Comparison of ENCODE assay signal across 1 cellular context in the genomic region with DNA sequence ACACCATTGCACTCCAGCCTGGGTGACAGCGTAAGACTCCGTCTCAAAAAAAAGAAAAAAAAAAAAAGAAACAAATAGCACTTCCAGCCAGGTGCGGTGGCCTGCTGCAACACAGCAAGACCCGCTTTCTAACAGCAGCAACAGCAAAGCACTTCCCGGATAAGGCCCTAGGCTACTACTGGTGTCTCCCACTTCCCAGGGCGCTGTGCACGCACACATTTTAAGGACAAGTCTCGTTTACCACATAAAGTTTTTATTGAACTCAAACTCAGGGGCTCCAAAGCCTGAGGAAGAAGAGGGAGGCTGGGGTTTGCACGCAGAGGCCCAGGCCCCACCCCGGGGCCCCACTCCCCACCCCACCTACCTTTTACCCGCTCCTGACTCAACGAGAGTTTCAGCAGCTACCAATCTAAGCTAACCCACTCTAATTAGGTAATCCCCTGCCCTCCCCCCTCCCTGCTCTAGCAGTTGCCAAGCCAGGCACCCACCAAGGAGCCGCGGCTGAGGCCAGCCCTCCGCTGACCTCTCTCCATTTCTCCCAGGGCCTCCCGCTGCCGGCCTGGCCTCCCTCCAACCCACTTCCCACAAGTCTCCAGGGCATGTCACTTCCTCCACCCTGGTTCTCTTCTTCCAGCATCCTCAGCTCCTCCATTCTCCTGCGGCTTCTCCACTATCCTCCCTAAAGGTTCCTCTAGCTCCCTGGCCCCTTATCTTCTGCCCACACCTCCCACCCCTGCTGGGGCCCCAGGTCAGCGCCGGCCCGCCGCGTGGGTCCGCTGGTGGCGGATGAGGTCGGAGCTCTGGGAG.
TF ChIP-seq lines count a peak whose summit lies in the region.

No MANE protein-coding gene starts in this region.

TF ChIP-seq in HepG2, 621 proteins besides CTCF, POLR2A, EP300 and RAD21 (continues in another document):
- TF ChIP-seq SRSF1 (optimal IDR thresholded peaks at IDR 0.05; ENCODE audit: low read depth, low read length) = no peak
- no peak for TF ChIP-seq ZNF839 (CRISPR knock-in tag; IDR thresholded peaks at IDR 0.05; ENCODE audit: borderline replicate concordance)
- TF ChIP-seq SP4 (CRISPR knock-in tag; IDR thresholded peaks at IDR 0.05) = 0 out of 2 replicates have a peak, but pooled peaks have one; percentile 30
- peak; percentile 20 for TF ChIP-seq HNRNPK (IDR thresholded peaks at IDR 0.05; ENCODE audit: low read depth, low read length, poor library complexity, severe bottlenecking)
- 0 out of 2 replicates have a peak, but pooled peaks have one; percentile 61 for TF ChIP-seq SSRP1 (CRISPR knock-in tag; IDR thresholded peaks at IDR 0.05)
- TF ChIP-seq TAF1 (CRISPR knock-in tag; IDR thresholded peaks at IDR 0.05) = no peak
- TF ChIP-seq NCOA2 (CRISPR knock-in tag; IDR thresholded peaks at IDR 0.05) = no peak
- TF ChIP-seq SOX6 (IDR thresholded peaks at IDR 0.05) = no peak
- TF ChIP-seq SOX6 (CRISPR knock-in tag; IDR thresholded peaks at IDR 0.05) = no peak
- TF ChIP-seq KDM4B (CRISPR knock-in tag; IDR thresholded peaks at IDR 0.05) = no peak
- TF ChIP-seq, protein P1, sequence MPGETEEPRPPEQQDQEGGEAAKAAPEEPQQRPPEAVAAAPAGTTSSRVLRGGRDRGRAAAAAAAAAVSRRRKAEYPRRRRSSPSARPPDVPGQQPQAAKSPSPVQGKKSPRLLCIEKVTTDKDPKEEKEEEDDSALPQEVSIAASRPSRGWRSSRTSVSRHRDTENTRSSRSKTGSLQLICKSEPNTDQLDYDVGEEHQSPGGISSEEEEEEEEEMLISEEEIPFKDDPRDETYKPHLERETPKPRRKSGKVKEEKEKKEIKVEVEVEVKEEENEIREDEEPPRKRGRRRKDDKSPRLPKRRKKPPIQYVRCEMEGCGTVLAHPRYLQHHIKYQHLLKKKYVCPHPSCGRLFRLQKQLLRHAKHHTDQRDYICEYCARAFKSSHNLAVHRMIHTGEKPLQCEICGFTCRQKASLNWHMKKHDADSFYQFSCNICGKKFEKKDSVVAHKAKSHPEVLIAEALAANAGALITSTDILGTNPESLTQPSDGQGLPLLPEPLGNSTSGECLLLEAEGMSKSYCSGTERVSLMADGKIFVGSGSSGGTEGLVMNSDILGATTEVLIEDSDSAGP (CRISPR knock-in tag; IDR thresholded peaks at IDR 0.05; ENCODE audit: borderline replicate concordance) = 0 out of 2 replicates have a peak, but pooled peaks have one; percentile 17
- TF ChIP-seq, protein P2, sequence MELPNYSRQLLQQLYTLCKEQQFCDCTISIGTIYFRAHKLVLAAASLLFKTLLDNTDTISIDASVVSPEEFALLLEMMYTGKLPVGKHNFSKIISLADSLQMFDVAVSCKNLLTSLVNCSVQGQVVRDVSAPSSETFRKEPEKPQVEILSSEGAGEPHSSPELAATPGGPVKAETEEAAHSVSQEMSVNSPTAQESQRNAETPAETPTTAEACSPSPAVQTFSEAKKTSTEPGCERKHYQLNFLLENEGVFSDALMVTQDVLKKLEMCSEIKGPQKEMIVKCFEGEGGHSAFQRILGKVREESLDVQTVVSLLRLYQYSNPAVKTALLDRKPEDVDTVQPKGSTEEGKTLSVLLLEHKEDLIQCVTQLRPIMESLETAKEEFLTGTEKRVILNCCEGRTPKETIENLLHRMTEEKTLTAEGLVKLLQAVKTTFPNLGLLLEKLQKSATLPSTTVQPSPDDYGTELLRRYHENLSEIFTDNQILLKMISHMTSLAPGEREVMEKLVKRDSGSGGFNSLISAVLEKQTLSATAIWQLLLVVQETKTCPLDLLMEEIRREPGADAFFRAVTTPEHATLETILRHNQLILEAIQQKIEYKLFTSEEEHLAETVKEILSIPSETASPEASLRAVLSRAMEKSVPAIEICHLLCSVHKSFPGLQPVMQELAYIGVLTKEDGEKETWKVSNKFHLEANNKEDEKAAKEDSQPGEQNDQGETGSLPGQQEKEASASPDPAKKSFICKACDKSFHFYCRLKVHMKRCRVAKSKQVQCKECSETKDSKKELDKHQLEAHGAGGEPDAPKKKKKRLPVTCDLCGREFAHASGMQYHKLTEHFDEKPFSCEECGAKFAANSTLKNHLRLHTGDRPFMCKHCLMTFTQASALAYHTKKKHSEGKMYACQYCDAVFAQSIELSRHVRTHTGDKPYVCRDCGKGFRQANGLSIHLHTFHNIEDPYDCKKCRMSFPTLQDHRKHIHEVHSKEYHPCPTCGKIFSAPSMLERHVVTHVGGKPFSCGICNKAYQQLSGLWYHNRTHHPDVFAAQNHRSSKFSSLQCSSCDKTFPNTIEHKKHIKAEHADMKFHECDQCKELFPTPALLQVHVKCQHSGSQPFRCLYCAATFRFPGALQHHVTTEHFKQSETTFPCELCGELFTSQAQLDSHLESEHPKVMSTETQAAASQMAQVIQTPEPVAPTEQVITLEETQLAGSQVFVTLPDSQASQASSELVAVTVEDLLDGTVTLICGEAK (IDR thresholded peaks at IDR 0.05) = no peak
- TF ChIP-seq, protein P2 (CRISPR knock-in tag; IDR thresholded peaks at IDR 0.05) = peak; percentile 87; the same call in 1 of the 2 replicates
- TF ChIP-seq, protein P3, sequence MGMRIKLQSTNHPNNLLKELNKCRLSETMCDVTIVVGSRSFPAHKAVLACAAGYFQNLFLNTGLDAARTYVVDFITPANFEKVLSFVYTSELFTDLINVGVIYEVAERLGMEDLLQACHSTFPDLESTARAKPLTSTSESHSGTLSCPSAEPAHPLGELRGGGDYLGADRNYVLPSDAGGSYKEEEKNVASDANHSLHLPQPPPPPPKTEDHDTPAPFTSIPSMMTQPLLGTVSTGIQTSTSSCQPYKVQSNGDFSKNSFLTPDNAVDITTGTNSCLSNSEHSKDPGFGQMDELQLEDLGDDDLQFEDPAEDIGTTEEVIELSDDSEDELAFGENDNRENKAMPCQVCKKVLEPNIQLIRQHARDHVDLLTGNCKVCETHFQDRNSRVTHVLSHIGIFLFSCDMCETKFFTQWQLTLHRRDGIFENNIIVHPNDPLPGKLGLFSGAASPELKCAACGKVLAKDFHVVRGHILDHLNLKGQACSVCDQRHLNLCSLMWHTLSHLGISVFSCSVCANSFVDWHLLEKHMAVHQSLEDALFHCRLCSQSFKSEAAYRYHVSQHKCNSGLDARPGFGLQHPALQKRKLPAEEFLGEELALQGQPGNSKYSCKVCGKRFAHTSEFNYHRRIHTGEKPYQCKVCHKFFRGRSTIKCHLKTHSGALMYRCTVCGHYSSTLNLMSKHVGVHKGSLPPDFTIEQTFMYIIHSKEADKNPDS (CRISPR knock-in tag; IDR thresholded peaks at IDR 0.05) = no peak
- peak; percentile 48; the same call in 1 of the 2 replicates for TF ChIP-seq SPEN (CRISPR knock-in tag; IDR thresholded peaks at IDR 0.05; ENCODE audit: low read depth)
- TF ChIP-seq JARID2 (CRISPR knock-in tag; IDR thresholded peaks at IDR 0.05; ENCODE audit: insufficient replicate concordance) = no peak
- no peak for TF ChIP-seq IRF1 (CRISPR knock-in tag; IDR thresholded peaks at IDR 0.05; ENCODE audit: low read depth)
- TF ChIP-seq NFKBIZ (CRISPR knock-in tag; IDR thresholded peaks at IDR 0.05) = no peak
- no peak for TF ChIP-seq ZNF280B (CRISPR knock-in tag; IDR thresholded peaks at IDR 0.05; ENCODE audit: borderline replicate concordance)
- TF ChIP-seq GATAD2A (CRISPR knock-in tag; IDR thresholded peaks at IDR 0.05) = no peak
- no peak for TF ChIP-seq ZHX2 (IDR thresholded peaks at IDR 0.05; ENCODE audit: low read depth)
- TF ChIP-seq ZHX2 (CRISPR knock-in tag; IDR thresholded peaks at IDR 0.05; ENCODE audit: borderline replicate concordance) = no peak
- TF ChIP-seq MIXL1 (CRISPR knock-in tag; IDR thresholded peaks at IDR 0.05) = no peak
- TF ChIP-seq HMGA1 (CRISPR knock-in tag; conservative IDR thresholded peaks at IDR 0.05) = no peak
- TF ChIP-seq, protein P4, sequence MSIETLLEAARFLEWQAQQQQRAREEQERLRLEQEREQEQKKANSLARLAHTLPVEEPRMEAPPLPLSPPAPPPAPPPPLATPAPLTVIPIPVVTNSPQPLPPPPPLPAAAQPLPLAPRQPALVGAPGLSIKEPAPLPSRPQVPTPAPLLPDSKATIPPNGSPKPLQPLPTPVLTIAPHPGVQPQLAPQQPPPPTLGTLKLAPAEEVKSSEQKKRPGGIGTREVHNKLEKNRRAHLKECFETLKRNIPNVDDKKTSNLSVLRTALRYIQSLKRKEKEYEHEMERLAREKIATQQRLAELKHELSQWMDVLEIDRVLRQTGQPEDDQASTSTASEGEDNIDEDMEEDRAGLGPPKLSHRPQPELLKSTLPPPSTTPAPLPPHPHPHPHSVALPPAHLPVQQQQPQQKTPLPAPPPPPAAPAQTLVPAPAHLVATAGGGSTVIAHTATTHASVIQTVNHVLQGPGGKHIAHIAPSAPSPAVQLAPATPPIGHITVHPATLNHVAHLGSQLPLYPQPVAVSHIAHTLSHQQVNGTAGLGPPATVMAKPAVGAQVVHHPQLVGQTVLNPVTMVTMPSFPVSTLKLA (IDR thresholded peaks at IDR 0.05) = no peak
- no peak for TF ChIP-seq PLSCR1 (CRISPR knock-in tag; IDR thresholded peaks at IDR 0.05; ENCODE audit: borderline replicate concordance)
